ENCODE assay signal across 17 cellular contexts in the genomic region with DNA sequence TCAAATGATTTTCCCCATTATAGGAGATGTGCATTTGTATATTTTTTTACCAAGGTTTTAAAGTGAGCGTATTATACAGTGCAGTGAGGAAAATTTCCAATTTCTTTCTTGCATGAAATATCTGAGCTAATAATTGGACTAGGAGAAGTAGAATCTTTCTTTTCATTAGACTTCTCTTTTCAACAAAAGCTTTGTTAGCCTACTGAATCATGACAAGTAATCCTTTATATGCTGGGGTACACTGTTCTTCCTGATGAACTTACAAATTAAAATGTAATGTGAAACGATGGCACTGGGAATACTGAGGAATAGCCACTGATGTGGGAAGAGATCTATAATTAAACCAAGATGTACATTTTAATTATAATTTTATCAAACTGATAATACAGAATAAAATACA.
A peak's percentile ranks its signal among the peaks of the same experiment; 100 is the strongest.
DNase-seq lines count a peak whose midpoint lies in the region; FAIRE-seq and TF ChIP-seq lines count a peak whose summit lies in the region.
"Had no signal": no experiment of that assay in that cellular context is flagged by ENCODE, and none has a peak within 500 bp of the region (broad histone marks: within the 10 kb centered on the region; RNA-seq: fewer than 3 reads in every experiment).

No MANE protein-coding gene starts in this region.

- no peak overlapping the region for H3K4me3 ChIP-seq in SK-N-MC
- H3K4me3 ChIP-seq: GM12878, GM23248 had no signal

- H3K9ac ChIP-seq in SK-N-MC (ENCODE audit: insufficient read length): no peak overlapping the region
- H3K9ac ChIP-seq: GM23248 had no signal

- H3K36me3 ChIP-seq in SK-N-MC (ENCODE audit: insufficient read depth, low read length): no peaks in the 10 kb centered on the region

- H3K27ac ChIP-seq in SK-N-MC: 0 out of 2 replicates have a peak overlapping the region, but pooled peaks have one; percentile 12
- H3K27ac ChIP-seq: GM23248 had no signal

- TF ChIP-seq POLR2A in GM12891 (IDR thresholded peaks at IDR 0.05; ENCODE audit: low read depth, low read length): no peak

- DNase-seq in SK-N-MC (ENCODE audit: low read depth, low spot score): no peak
- peak; percentile 54 for DNase-seq in globus pallidus (ENCODE audit: low spot score)
- peak; percentile 40 for DNase-seq in superior temporal gyrus (ENCODE audit: extremely low spot score)
- no peak for DNase-seq in GM12891 (ENCODE audit: insufficient read length, low spot score)
- no peak for DNase-seq in DMS79 treated with DMSO at 0.1 percent for 48 hours (lab: John Stamatoyannopoulos, UW)
- DNase-seq in activated T-cell treated with anti-CD3 and anti-CD28 coated beads for 4 hours: no peak
- DNase-seq: C1 segment of cervical spinal cord; Caco-2; CD4-positive, alpha-beta memory T cell; DMS153; EL; GDM1; GM23248; H7; HCEC 1CT had no signal

- no peaks in the 10 kb centered on the region for H3K9me3 ChIP-seq in SK-N-MC (ENCODE audit: low read depth, low read length)
- H3K9me3 ChIP-seq: Caco-2 had no signal

- no peak for FAIRE-seq in GM12891 (lab: Jason Lieb, UNC)
- FAIRE-seq: GM12878, H1 had no signal

TF ChIP-seq in GM12891, 5 proteins besides CTCF, POLR2A, EP300 and RAD21:
- TF ChIP-seq TAF1 (IDR thresholded peaks at IDR 0.05; ENCODE audit: low read depth, low read length): no peak
- no peak for TF ChIP-seq SPI1 (IDR thresholded peaks at IDR 0.05; ENCODE audit: low read depth, low read length)
- no peak for TF ChIP-seq POLR2AphosphoS5 (IDR thresholded peaks at IDR 0.05; ENCODE audit: low read depth, low read length)
- TF ChIP-seq PAX5 (IDR thresholded peaks at IDR 0.05; ENCODE audit: insufficient read depth, low read length, severe bottlenecking): no peak

Comparison
In these comparisons a context has a peak if more than half of its experiments do, and no peak if none do; other contexts are left out.
1. DNase-seq: peak in globus pallidus (single experiment) and superior temporal gyrus (single experiment); none in SK-N-MC (single experiment), GM12891 (single experiment), DMS79 treated with DMSO at 0.1 percent for 48 hours (single experiment) and activated T-cell treated with anti-CD3 and anti-CD28 coated beads for 4 hours (single experiment).